Comparison of ENCODE assay signal across 1 cellular context in the genomic region with DNA sequence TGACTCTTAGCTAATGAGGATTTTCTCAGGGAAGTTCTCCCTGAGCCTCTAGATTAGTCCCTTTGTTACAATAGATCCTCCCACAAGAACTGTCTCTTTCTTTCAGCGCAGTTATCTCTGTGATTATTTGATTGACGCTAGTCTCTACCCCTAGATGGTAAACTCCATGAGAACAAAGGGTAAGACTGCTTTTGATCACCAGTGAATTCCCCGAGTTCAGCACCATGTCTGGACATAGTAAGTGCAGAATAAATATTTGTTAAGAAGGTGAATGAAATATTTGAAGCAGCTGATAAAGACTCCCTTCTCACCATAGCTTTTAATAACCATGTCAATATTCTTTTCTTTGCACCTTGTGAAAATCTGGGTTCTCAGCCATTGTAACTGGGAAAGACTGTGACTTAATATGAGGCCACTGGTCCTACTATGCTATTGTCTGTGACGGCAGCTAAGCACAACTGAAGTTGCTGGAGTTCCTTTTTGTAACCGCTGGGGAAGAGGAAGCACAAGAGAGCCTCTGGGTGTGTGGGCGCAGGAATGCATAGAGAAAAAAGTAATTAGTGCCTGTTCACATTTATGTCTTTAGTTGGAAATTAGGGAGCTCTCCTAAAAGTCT.
TF ChIP-seq lines count a peak whose summit lies in the region.

No MANE protein-coding gene starts in this region.

TF ChIP-seq in K562, 482 proteins besides CTCF, POLR2A, EP300 and RAD21 (continued from another document and continues in another):
- TF ChIP-seq, protein P1, sequence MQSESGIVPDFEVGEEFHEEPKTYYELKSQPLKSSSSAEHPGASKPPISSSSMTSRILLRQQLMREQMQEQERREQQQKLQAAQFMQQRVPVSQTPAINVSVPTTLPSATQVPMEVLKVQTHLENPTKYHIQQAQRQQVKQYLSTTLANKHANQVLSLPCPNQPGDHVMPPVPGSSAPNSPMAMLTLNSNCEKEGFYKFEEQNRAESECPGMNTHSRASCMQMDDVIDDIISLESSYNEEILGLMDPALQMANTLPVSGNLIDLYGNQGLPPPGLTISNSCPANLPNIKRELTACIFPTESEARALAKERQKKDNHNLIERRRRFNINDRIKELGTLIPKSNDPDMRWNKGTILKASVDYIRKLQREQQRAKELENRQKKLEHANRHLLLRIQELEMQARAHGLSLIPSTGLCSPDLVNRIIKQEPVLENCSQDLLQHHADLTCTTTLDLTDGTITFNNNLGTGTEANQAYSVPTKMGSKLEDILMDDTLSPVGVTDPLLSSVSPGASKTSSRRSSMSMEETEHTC (IDR thresholded peaks at IDR 0.05), result no peak
- TF ChIP-seq, protein P2, sequence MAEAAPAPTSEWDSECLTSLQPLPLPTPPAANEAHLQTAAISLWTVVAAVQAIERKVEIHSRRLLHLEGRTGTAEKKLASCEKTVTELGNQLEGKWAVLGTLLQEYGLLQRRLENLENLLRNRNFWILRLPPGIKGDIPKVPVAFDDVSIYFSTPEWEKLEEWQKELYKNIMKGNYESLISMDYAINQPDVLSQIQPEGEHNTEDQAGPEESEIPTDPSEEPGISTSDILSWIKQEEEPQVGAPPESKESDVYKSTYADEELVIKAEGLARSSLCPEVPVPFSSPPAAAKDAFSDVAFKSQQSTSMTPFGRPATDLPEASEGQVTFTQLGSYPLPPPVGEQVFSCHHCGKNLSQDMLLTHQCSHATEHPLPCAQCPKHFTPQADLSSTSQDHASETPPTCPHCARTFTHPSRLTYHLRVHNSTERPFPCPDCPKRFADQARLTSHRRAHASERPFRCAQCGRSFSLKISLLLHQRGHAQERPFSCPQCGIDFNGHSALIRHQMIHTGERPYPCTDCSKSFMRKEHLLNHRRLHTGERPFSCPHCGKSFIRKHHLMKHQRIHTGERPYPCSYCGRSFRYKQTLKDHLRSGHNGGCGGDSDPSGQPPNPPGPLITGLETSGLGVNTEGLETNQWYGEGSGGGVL (CRISPR knock-in tag; IDR thresholded peaks at IDR 0.05), result no peak
- TF ChIP-seq HMG20B (CRISPR knock-in tag; IDR thresholded peaks at IDR 0.05) (no peak), EGR1 (conservative IDR thresholded peaks at IDR 0.05) (no peak), ZNF41 (CRISPR knock-in tag; conservative IDR thresholded peaks at IDR 0.05) (0 out of 2 replicates have a peak, but pooled peaks have one; percentile 8), ERF (CRISPR knock-in tag; IDR thresholded peaks at IDR 0.05) (peak; percentile 41; the same call in 1 of the 2 replicates), HMG20A (CRISPR knock-in tag; conservative IDR thresholded peaks at IDR 0.05) (no peak), GTF2E2 (tag; IDR thresholded peaks at IDR 0.05) (peak; percentile 84), PHF21A (IDR thresholded peaks at IDR 0.05; ENCODE audit: borderline replicate concordance, low read depth) (no peak), ZNF57 (CRISPR knock-in tag; IDR thresholded peaks at IDR 0.05) (no peak), MAZ (CRISPR knock-in tag; conservative IDR thresholded peaks at IDR 0.05 in 1 of 2, IDR thresholded peaks at IDR 0.05 in 1 of 2) (peak in 1 of 2 experiments; percentile 49; a peak in 3 of 4 replicates), ELF2 (CRISPR knock-in tag; IDR thresholded peaks at IDR 0.05) (no peak), MTF1 (CRISPR knock-in tag; IDR thresholded peaks at IDR 0.05; ENCODE audit: borderline replicate concordance) (no peak), TCF7L2 (IDR thresholded peaks at IDR 0.05; ENCODE audit: low read depth, low read length) (no peak), ZNF146 (CRISPR knock-in tag; IDR thresholded peaks at IDR 0.05; ENCODE audit: unreplicated experiment) (no peak), RBBP5 (IDR thresholded peaks at IDR 0.05; ENCODE audit: borderline replicate concordance, insufficient read depth, low read length, poor library complexity, severe bottlenecking) (no peak), TEAD1 (CRISPR knock-in tag; IDR thresholded peaks at IDR 0.05) (peak; percentile 47 to 82; a peak in 3 of 4 replicates), GATAD2B (IDR thresholded peaks at IDR 0.05; ENCODE audit: borderline replicate concordance) (no peak), XRCC5 (IDR thresholded peaks at IDR 0.05; ENCODE audit: low read depth, low read length) (no peak), NR1H2 (CRISPR knock-in tag; IDR thresholded peaks at IDR 0.05) (no peak), BRF1 (IDR thresholded peaks at IDR 0.05; ENCODE audit: borderline replicate concordance, extremely low read depth, insufficient read length) (no peak), PPARD (CRISPR knock-in tag; IDR thresholded peaks at IDR 0.05) (no peak), ZNF561 (CRISPR knock-in tag; conservative IDR thresholded peaks at IDR 0.05) (no peak), ZNF778 (CRISPR knock-in tag; IDR thresholded peaks at IDR 0.05) (no peak)
- TF ChIP-seq, protein P3, sequence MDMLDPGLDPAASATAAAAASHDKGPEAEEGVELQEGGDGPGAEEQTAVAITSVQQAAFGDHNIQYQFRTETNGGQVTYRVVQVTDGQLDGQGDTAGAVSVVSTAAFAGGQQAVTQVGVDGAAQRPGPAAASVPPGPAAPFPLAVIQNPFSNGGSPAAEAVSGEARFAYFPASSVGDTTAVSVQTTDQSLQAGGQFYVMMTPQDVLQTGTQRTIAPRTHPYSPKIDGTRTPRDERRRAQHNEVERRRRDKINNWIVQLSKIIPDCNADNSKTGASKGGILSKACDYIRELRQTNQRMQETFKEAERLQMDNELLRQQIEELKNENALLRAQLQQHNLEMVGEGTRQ (CRISPR knock-in tag; IDR thresholded peaks at IDR 0.05), result no peak
- TF ChIP-seq, protein P4, sequence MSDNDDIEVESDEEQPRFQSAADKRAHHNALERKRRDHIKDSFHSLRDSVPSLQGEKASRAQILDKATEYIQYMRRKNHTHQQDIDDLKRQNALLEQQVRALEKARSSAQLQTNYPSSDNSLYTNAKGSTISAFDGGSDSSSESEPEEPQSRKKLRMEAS (CRISPR knock-in tag; IDR thresholded peaks at IDR 0.05), result no peak
- TF ChIP-seq, protein P5, sequence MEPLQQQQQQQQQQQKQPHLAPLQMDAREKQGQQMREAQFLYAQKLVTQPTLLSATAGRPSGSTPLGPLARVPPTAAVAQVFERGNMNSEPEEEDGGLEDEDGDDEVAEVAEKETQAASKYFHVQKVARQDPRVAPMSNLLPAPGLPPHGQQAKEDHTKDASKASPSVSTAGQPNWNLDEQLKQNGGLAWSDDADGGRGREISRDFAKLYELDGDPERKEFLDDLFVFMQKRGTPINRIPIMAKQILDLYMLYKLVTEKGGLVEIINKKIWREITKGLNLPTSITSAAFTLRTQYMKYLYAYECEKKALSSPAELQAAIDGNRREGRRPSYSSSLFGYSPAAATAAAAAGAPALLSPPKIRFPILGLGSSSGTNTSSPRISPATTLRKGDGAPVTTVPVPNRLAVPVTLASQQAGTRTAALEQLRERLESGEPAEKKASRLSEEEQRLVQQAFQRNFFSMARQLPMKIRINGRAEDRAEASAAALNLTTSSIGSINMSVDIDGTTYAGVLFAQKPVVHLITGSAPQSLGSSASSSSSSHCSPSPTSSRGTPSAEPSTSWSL (CRISPR knock-in tag; IDR thresholded peaks at IDR 0.05; ENCODE audit: borderline replicate concordance), result no peak
- TF ChIP-seq, protein P6, sequence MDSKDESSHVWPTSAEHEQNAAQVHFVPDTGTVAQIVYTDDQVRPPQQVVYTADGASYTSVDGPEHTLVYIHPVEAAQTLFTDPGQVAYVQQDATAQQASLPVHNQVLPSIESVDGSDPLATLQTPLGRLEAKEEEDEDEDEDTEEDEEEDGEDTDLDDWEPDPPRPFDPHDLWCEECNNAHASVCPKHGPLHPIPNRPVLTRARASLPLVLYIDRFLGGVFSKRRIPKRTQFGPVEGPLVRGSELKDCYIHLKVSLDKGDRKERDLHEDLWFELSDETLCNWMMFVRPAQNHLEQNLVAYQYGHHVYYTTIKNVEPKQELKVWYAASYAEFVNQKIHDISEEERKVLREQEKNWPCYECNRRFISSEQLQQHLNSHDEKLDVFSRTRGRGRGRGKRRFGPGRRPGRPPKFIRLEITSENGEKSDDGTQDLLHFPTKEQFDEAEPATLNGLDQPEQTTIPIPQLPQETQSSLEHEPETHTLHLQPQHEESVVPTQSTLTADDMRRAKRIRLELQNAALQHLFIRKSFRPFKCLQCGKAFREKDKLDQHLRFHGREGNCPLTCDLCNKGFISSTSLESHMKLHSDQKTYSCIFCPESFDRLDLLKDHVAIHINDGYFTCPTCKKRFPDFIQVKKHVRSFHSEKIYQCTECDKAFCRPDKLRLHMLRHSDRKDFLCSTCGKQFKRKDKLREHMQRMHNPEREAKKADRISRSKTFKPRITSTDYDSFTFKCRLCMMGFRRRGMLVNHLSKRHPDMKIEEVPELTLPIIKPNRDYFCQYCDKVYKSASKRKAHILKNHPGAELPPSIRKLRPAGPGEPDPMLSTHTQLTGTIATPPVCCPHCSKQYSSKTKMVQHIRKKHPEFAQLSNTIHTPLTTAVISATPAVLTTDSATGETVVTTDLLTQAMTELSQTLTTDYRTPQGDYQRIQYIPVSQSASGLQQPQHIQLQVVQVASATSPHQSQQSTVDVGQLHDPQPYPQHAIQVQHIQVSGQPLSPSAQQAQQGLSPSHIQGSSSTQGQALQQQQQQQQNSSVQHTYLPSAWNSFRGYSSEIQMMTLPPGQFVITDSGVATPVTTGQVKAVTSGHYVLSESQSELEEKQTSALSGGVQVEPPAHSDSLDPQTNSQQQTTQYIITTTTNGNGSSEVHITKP (IDR thresholded peaks at IDR 0.05; ENCODE audit: partially characterized antibody), result no peak
- TF ChIP-seq, protein P7, sequence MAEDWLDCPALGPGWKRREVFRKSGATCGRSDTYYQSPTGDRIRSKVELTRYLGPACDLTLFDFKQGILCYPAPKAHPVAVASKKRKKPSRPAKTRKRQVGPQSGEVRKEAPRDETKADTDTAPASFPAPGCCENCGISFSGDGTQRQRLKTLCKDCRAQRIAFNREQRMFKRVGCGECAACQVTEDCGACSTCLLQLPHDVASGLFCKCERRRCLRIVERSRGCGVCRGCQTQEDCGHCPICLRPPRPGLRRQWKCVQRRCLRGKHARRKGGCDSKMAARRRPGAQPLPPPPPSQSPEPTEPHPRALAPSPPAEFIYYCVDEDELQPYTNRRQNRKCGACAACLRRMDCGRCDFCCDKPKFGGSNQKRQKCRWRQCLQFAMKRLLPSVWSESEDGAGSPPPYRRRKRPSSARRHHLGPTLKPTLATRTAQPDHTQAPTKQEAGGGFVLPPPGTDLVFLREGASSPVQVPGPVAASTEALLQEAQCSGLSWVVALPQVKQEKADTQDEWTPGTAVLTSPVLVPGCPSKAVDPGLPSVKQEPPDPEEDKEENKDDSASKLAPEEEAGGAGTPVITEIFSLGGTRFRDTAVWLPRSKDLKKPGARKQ (CRISPR knock-in tag; IDR thresholded peaks at IDR 0.05), result no peak
- TF ChIP-seq, protein P8, sequence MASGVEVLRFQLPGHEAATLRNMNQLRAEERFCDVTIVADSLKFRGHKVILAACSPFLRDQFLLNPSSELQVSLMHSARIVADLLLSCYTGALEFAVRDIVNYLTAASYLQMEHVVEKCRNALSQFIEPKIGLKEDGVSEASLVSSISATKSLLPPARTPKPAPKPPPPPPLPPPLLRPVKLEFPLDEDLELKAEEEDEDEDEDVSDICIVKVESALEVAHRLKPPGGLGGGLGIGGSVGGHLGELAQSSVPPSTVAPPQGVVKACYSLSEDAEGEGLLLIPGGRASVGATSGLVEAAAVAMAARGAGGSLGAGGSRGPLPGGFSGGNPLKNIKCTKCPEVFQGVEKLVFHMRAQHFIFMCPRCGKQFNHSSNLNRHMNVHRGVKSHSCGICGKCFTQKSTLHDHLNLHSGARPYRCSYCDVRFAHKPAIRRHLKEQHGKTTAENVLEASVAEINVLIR (CRISPR knock-in tag; IDR thresholded peaks at IDR 0.05), result peak; percentile 33; the same call in 1 of the 2 replicates
- TF ChIP-seq, protein P9, sequence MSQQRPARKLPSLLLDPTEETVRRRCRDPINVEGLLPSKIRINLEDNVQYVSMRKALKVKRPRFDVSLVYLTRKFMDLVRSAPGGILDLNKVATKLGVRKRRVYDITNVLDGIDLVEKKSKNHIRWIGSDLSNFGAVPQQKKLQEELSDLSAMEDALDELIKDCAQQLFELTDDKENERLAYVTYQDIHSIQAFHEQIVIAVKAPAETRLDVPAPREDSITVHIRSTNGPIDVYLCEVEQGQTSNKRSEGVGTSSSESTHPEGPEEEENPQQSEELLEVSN (IDR thresholded peaks at IDR 0.05; ENCODE audit: borderline replicate concordance in 1 of 2, extremely low read depth in 1 of 2, insufficient read depth in 1 of 2, insufficient read length in 1 of 2, low read depth in 1 of 2, low read length in 1 of 2, poor library complexity in 1 of 2, severe bottlenecking in 1 of 2), result no peak
- TF ChIP-seq, protein P10, sequence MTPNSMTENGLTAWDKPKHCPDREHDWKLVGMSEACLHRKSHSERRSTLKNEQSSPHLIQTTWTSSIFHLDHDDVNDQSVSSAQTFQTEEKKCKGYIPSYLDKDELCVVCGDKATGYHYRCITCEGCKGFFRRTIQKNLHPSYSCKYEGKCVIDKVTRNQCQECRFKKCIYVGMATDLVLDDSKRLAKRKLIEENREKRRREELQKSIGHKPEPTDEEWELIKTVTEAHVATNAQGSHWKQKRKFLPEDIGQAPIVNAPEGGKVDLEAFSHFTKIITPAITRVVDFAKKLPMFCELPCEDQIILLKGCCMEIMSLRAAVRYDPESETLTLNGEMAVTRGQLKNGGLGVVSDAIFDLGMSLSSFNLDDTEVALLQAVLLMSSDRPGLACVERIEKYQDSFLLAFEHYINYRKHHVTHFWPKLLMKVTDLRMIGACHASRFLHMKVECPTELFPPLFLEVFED (CRISPR knock-in tag; conservative IDR thresholded peaks at IDR 0.05), result 0 out of 2 replicates have a peak, but pooled peaks have one; percentile 10
- TF ChIP-seq, protein P11, sequence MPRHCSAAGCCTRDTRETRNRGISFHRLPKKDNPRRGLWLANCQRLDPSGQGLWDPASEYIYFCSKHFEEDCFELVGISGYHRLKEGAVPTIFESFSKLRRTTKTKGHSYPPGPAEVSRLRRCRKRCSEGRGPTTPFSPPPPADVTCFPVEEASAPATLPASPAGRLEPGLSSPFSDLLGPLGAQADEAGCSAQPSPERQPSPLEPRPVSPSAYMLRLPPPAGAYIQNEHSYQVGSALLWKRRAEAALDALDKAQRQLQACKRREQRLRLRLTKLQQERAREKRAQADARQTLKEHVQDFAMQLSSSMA (CRISPR knock-in tag; IDR thresholded peaks at IDR 0.05), result no peak
- TF ChIP-seq, protein P12, sequence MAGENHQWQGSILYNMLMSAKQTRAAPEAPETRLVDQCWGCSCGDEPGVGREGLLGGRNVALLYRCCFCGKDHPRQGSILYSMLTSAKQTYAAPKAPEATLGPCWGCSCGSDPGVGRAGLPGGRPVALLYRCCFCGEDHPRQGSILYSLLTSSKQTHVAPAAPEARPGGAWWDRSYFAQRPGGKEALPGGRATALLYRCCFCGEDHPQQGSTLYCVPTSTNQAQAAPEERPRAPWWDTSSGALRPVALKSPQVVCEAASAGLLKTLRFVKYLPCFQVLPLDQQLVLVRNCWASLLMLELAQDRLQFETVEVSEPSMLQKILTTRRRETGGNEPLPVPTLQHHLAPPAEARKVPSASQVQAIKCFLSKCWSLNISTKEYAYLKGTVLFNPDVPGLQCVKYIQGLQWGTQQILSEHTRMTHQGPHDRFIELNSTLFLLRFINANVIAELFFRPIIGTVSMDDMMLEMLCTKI (IDR thresholded peaks at IDR 0.05; ENCODE audit: partially characterized antibody), result no peak
- TF ChIP-seq, protein P13, sequence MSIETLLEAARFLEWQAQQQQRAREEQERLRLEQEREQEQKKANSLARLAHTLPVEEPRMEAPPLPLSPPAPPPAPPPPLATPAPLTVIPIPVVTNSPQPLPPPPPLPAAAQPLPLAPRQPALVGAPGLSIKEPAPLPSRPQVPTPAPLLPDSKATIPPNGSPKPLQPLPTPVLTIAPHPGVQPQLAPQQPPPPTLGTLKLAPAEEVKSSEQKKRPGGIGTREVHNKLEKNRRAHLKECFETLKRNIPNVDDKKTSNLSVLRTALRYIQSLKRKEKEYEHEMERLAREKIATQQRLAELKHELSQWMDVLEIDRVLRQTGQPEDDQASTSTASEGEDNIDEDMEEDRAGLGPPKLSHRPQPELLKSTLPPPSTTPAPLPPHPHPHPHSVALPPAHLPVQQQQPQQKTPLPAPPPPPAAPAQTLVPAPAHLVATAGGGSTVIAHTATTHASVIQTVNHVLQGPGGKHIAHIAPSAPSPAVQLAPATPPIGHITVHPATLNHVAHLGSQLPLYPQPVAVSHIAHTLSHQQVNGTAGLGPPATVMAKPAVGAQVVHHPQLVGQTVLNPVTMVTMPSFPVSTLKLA (conservative IDR thresholded peaks at IDR 0.05), result no peak
